Comparison of ENCODE assay signal across 8 cellular contexts in genomic region chr14:61695695-61696527, GRCh38. TPM values are rescaled to one million over a fixed set of nuclear protein-coding genes. Genes with fewer than 3 reads are reported as not detected.
A peak's percentile ranks its signal among the peaks of the same experiment; 100 is the strongest.
DNase-seq lines count a peak whose midpoint lies in the region; ATAC-seq, FAIRE-seq and TF ChIP-seq lines count a peak whose summit lies in the region.

No MANE protein-coding gene starts in this region.

- peak overlapping the region; percentile 64 to 69 for H3K4me2 ChIP-seq in H1 (ENCODE audit: insufficient read depth in 1 of 2, low read depth in 2 of 2, low read length in 2 of 2)

- FAIRE-seq in H1 (lab: Jason Lieb, UNC) = no peak

- H2BK120ac ChIP-seq in H1 (replicated peaks; ENCODE audit: low read depth, low read length) = no peak overlapping the region

- H3K18ac ChIP-seq in H1 (ENCODE audit: extremely low read depth, low read length) = peak overlapping the region; percentile 96

- H3K27ac ChIP-seq in H1 (ENCODE audit: low read depth, low read length) = peak overlapping the region; percentile 97

- no peaks in the 10 kb centered on the region for H3K27me3 ChIP-seq in H1 (replicated peaks in 1 of 4; ENCODE audit: control insufficient read depth in 3 of 4, extremely low read depth in 1 of 4, insufficient read depth in 3 of 4, low read length in 3 of 4)

- peaks cover 45 to 52% of the 10 kb centered on the region in 2 experiments for H3K79me2 ChIP-seq in H1 (ENCODE audit: control insufficient read depth in 1 of 2, insufficient read depth in 2 of 2, low read length in 2 of 2)

- H4K5ac ChIP-seq in H1 (ENCODE audit: insufficient read length, low read depth, low read length) = peak overlapping the region; percentile 97

- peak overlapping the region; percentile 77 for H3K23ac ChIP-seq in H1 (ENCODE audit: insufficient read length)

- H3K4me1 ChIP-seq in H1 (replicated peaks in 1 of 4; ENCODE audit: control insufficient read depth in 3 of 4, insufficient read depth in 4 of 4, low read length in 3 of 4) = peaks cover 0 to 5% (median 1%) of the 10 kb centered on the region in 4 experiments; a peak in 4 of 7 replicates

- H2AFZ ChIP-seq in H1 (ENCODE audit: low read length) = no peak overlapping the region

- no peaks in the 10 kb centered on the region for H3K79me1 ChIP-seq in H1 (ENCODE audit: low read depth, low read length)

- H3K23me2 ChIP-seq in H1 (ENCODE audit: low read depth, low read length) = peaks cover 5% of the 10 kb centered on the region

- peak overlapping the region; percentile 99 for H3K56ac ChIP-seq in H1 (replicated peaks; ENCODE audit: insufficient read length, low read depth, low read length)

- peak overlapping the region; percentile 85 to 97 (median 94) for H3K9ac ChIP-seq in H1 (replicated peaks in 1 of 4; ENCODE audit: extremely low read depth in 1 of 4, low read depth in 3 of 4, low read length in 3 of 4)

- 2% methylated on average over 39 of the region's 70 CpGs; no CpG with 5 or more reads in 1 of the 2 experiments for WGBS in H1 (ENCODE audit: extremely low coverage in 1 of 2, insufficient coverage in 1 of 2, insufficient read length in 1 of 2, insufficient replicate concordance in 2 of 2, low coverage in 1 of 2, low lambda C conversion rate in 2 of 2, missing lambda C conversion rate in 1 of 2), 2 experiments

- TF ChIP-seq RAD21 in H1 (IDR thresholded peaks at IDR 0.05 in 1 of 2, conservative IDR thresholded peaks at IDR 0.05 in 1 of 2; ENCODE audit: low read depth in 2 of 2, low read length in 2 of 2) = no peak

- TF ChIP-seq POLR2A in H1 (IDR thresholded peaks at IDR 0.05; ENCODE audit: control extremely low read depth in 1 of 2, low read depth in 2 of 2, low read length in 2 of 2) = no peak; a peak in 1 of 3 replicates

- peak; percentile 35 for DNase-seq in SIG-M5 treated with dmso at 0.1 percent for 504 hours (lab: John Stamatoyannopoulos, UW; ENCODE audit: unreplicated experiment)
- no peak for DNase-seq in SIG-M5 (lab: John Stamatoyannopoulos, UW)
- peak; percentile 80 for DNase-seq in NCI-H82 (lab: John Stamatoyannopoulos, UW)
- peak; percentile 86 for DNase-seq in activated CD8-positive, alpha-beta memory T cell treated with anti-CD3 and anti-CD28 coated beads for 24 hours
- DNase-seq in H1 (ENCODE audit: low read depth in 1 of 2, low spot score in 2 of 2) = peak in 1 of 2 experiments; percentile 82
- DNase-seq in mesenteric fat pad (ENCODE audit: low spot score) = peak; percentile 91
- peak; percentile 11 to 18 for DNase-seq in stimulated activated CD8-positive, alpha-beta memory T cell treated with anti-CD3 and anti-CD28 coated beads, Interleukin-2, amount 100 ng/mL, for 1 hour (ENCODE audit: low read depth in 2 of 2)

- peak overlapping the region; percentile 93 for H2BK5ac ChIP-seq in H1 (ENCODE audit: low read depth, low read length)

- TF ChIP-seq EP300 in H1 (IDR thresholded peaks at IDR 0.05; ENCODE audit: borderline replicate concordance in 1 of 2, low read depth in 2 of 2, low read length in 2 of 2) = no peak

- ATAC-seq in HG03175 (IDR thresholded peaks at IDR 0.05; ENCODE audit: unreplicated experiment) = peak; percentile 11

- H4K20me1 ChIP-seq in H1 (replicated peaks in 1 of 2; ENCODE audit: control insufficient read depth in 1 of 2, insufficient read depth in 2 of 2, low read length in 2 of 2) = peaks cover 12 to 15% of the 10 kb centered on the region in 2 experiments

- TF ChIP-seq CTCF in H1 (IDR thresholded peaks at IDR 0.05; ENCODE audit: control extremely low read depth in 1 of 3, insufficient read depth in 1 of 3, low read depth in 1 of 3, low read length in 3 of 3) = no peak

- no peak overlapping the region for H2AK5ac ChIP-seq in H1 (ENCODE audit: low read depth, low read length)

- H2BK15ac ChIP-seq in H1 (ENCODE audit: low read length) = no peak overlapping the region

- H2BK20ac ChIP-seq in H1 (ENCODE audit: low read length) = no peak overlapping the region

- H3K14ac ChIP-seq in H1 (ENCODE audit: insufficient read length) = peak overlapping the region; percentile 25

- H2BK12ac ChIP-seq in H1 (ENCODE audit: low read depth, low read length) = no peak overlapping the region

- POLR2A ChIA-PET in H1 (lab: Charles Lee; ENCODE audit: partially characterized antibody) = interaction anchor here (0.5 to 2.3 kb wide), 31 partner anchors 9 to 257 kb away, joined by 3 to 25 read pairs (median 4); partner anchors contain the start of gene SNAPC1

- peak overlapping the region; percentile 95 for H4K91ac ChIP-seq in H1 (replicated peaks; ENCODE audit: insufficient read length, low read length)

- peak overlapping the region; percentile 96 to 100 (median 98) for H3K4me3 ChIP-seq in H1 (ENCODE audit: extremely low read depth in 1 of 4, insufficient read depth in 2 of 4, low read depth in 3 of 4, low read length in 4 of 4)

- peak overlapping the region; percentile 99 for H4K8ac ChIP-seq in H1 (ENCODE audit: extremely low read depth, insufficient read depth, low read length)

- H3K4ac ChIP-seq in H1 (replicated peaks; ENCODE audit: insufficient read length, low read depth, low read length) = peak overlapping the region; percentile 86

- no peaks in the 10 kb centered on the region for H3K9me3 ChIP-seq in H1 (ENCODE audit: insufficient read depth in 2 of 2, low read depth in 1 of 2, low read length in 1 of 2)

- CTCF ChIA-PET in H1 (lab: Charles Lee; ENCODE audit: partially characterized antibody) = interaction anchor here (0.6 to 1.0 kb wide), 2 partner anchors 34 kb away, joined by 4 to 5 read pairs; no protein-coding TSS in a partner anchor

- H3K36me3 ChIP-seq in H1 (ENCODE audit: control insufficient read depth in 2 of 4, insufficient read depth in 4 of 4, low read length in 3 of 4) = no peaks in the 10 kb centered on the region

TF ChIP-seq in H1, 55 proteins besides CTCF, POLR2A, EP300 and RAD21 (continues in another document):
- TF ChIP-seq SIN3A (conservative IDR thresholded peaks at IDR 0.05 in 1 of 2, IDR thresholded peaks at IDR 0.05 in 1 of 2; ENCODE audit: low read depth in 1 of 2, low read length in 2 of 2) (peak in 1 of 2 experiments; percentile 65; a peak in 2 of 4 replicates), SAP30 (IDR thresholded peaks at IDR 0.05; ENCODE audit: insufficient read depth, insufficient replicate concordance, low read length) (no peak), ATF3 (IDR thresholded peaks at IDR 0.05; ENCODE audit: insufficient read depth, low read depth, low read length) (no peak), TBP (IDR thresholded peaks at IDR 0.05; ENCODE audit: low read depth, low read length) (0 out of 2 replicates have a peak, but pooled peaks have one; percentile 28), PHF8 (conservative IDR thresholded peaks at IDR 0.05; ENCODE audit: low read depth, low read length) (peak; percentile 40; the same call in 1 of the 2 replicates), FOSL1 (IDR thresholded peaks at IDR 0.05; ENCODE audit: insufficient read depth, low read depth, low read length) (no peak), TAF7 (optimal IDR thresholded peaks at IDR 0.05; ENCODE audit: borderline replicate concordance, low read depth, low read length) (peak; percentile 7), KDM1A (IDR thresholded peaks at IDR 0.05; ENCODE audit: borderline replicate concordance, low read length) (no peak), ZNF274 (IDR thresholded peaks at IDR 0.05; ENCODE audit: borderline replicate concordance, extremely low read depth, low read length) (no peak), TEAD4 (IDR thresholded peaks at IDR 0.05; ENCODE audit: low read depth, low read length) (no peak), TAF1 (IDR thresholded peaks at IDR 0.05; ENCODE audit: low read depth, low read length) (peak; percentile 63; the same call in 1 of the 2 replicates), ASH2L (IDR thresholded peaks at IDR 0.05; ENCODE audit: low read length) (peak; percentile 93), MAX (IDR thresholded peaks at IDR 0.05) (0 out of 2 replicates have a peak, but pooled peaks have one; percentile 20), BACH1 (IDR thresholded peaks at IDR 0.05; ENCODE audit: low read length) (0 out of 2 replicates have a peak, but pooled peaks have one; percentile 14), EZH2 (IDR thresholded peaks at IDR 0.05; ENCODE audit: low read depth, low read length, severe bottlenecking) (no peak), YY1 (IDR thresholded peaks at IDR 0.05; ENCODE audit: low read depth, low read length) (peak; percentile 90), CTBP2 (IDR thresholded peaks at IDR 0.05; ENCODE audit: borderline replicate concordance, insufficient read depth, insufficient read length, low read length) (no peak), ATF2 (IDR thresholded peaks at IDR 0.05; ENCODE audit: low read length) (no peak), POLR2AphosphoS5 (IDR thresholded peaks at IDR 0.05; ENCODE audit: low read depth, low read length) (peak; percentile 64; the same call in 1 of the 2 replicates)

RNA-seq across cellular contexts. Expression of gene HIF1A, which starts 0.6 kb away (rescaled TPM):
- 175 and 178 TPM in 2 replicates for total RNA-seq in H1 (2021; fragmentation: NEBNext Ultra II Directional; extraction: Animal tissue kit (Norgen Biotek cat#: 25700))
- 37.1 and 54.8 TPM in 2 replicates for polyA plus RNA-seq in H1 (2011; rRNA removed)
- 75.8 TPM for polyA plus RNA-seq in H1 (2011; cell fraction: cytosol; rRNA removed)
- 47.4 TPM for polyA plus RNA-seq in H1 (2011; cell fraction: nucleus; rRNA removed)
- 83.9 to 146 TPM (median 111 TPM) in 4 replicates for polyA plus RNA-seq in H1 (2012, experiment 1 of 2)
- polyA plus RNA-seq in H1 (2012, experiment 2 of 2) = 6.1 TPM
- polyA plus RNA-seq in H1 (2013, experiment 1 of 2) = 162 TPM
- polyA plus RNA-seq in H1 (2013, experiment 2 of 2) = 156 TPM
- 95.9 and 172 TPM in 2 replicates for polyA minus RNA-seq in H1 (2011; rRNA and poly(A)+ RNA removed)
- 145 TPM for polyA minus RNA-seq in H1 (2011; cell fraction: cytosol; rRNA and poly(A)+ RNA removed)
- 149 TPM for polyA minus RNA-seq in H1 (2011; cell fraction: nucleus; rRNA and poly(A)+ RNA removed)
- total RNA-seq in mesenteric fat pad = 207 TPM
